Comparison of ENCODE assay signal across 1 cellular context in the genomic region with DNA sequence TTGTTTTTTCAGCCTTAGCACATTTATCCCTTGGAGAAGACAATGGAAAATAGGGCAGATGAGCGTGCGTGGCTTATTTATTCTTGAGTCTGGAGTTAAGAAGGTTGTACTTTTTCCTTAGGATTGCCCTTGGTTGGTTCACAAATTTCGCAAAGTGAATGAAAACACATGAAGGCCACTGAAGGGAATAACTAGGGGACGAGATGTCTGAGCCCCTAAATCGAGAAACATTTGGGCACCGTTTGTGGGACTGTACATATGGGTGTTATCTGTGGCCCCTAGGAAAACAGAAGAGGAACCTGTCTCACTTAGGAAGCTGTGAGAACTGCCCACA.
TF ChIP-seq lines count a peak whose summit lies in the region.

No MANE protein-coding gene starts in this region.

TF ChIP-seq in HepG2, 621 proteins besides CTCF, POLR2A, EP300 and RAD21 (continued from another document):
- TF ChIP-seq, protein P1, sequence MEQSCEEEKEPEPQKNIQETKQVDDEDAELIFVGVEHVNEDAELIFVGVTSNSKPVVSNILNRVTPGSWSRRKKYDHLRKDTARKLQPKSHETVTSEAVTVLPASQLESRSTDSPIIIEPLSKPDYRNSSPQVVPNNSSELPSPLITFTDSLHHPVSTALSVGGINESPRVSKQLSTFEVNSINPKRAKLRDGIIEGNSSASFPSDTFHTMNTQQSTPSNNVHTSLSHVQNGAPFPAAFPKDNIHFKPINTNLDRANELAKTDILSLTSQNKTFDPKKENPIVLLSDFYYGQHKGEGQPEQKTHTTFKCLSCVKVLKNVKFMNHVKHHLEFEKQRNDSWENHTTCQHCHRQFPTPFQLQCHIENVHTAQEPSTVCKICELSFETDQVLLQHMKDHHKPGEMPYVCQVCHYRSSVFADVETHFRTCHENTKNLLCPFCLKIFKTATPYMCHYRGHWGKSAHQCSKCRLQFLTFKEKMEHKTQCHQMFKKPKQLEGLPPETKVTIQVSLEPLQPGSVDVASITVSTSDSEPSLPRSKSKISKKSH (CRISPR knock-in tag; IDR thresholded peaks at IDR 0.05; ENCODE audit: borderline replicate concordance), result no peak
- TF ChIP-seq POGK (CRISPR knock-in tag; conservative IDR thresholded peaks at IDR 0.05), result peak; percentile 1; the same call in 1 of the 2 replicates
- TF ChIP-seq ZKSCAN1 (IDR thresholded peaks at IDR 0.05; ENCODE audit: low read length), result no peak
- no peak for TF ChIP-seq HOMEZ (CRISPR knock-in tag; IDR thresholded peaks at IDR 0.05; ENCODE audit: low read depth)
- peak; percentile 41; the same call in 1 of the 2 replicates for TF ChIP-seq MEIS2 (CRISPR knock-in tag; IDR thresholded peaks at IDR 0.05)
- TF ChIP-seq, protein P2, sequence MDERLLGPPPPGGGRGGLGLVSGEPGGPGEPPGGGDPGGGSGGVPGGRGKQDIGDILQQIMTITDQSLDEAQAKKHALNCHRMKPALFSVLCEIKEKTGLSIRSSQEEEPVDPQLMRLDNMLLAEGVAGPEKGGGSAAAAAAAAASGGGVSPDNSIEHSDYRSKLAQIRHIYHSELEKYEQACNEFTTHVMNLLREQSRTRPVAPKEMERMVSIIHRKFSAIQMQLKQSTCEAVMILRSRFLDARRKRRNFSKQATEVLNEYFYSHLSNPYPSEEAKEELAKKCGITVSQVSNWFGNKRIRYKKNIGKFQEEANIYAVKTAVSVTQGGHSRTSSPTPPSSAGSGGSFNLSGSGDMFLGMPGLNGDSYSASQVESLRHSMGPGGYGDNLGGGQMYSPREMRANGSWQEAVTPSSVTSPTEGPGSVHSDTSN (CRISPR knock-in tag; IDR thresholded peaks at IDR 0.05), result no peak
- TF ChIP-seq ZNF607 (CRISPR knock-in tag; IDR thresholded peaks at IDR 0.05; ENCODE audit: borderline replicate concordance), result no peak
- TF ChIP-seq ZBTB46 (CRISPR knock-in tag; IDR thresholded peaks at IDR 0.05; ENCODE audit: borderline replicate concordance), result 0 out of 2 replicates have a peak, but pooled peaks have one; percentile 71
- peak; percentile 56; the same call in 1 of the 2 replicates for TF ChIP-seq PHF20 (CRISPR knock-in tag; IDR thresholded peaks at IDR 0.05)
- TF ChIP-seq SPEN (CRISPR knock-in tag; IDR thresholded peaks at IDR 0.05; ENCODE audit: low read depth), result 0 out of 2 replicates have a peak, but pooled peaks have one; percentile 5
- TF ChIP-seq ZNF652 (CRISPR knock-in tag; IDR thresholded peaks at IDR 0.05; ENCODE audit: borderline replicate concordance, low read depth), result peak; percentile 7; the same call in 1 of the 2 replicates
- TF ChIP-seq ZNF737 (CRISPR knock-in tag; IDR thresholded peaks at IDR 0.05; ENCODE audit: borderline replicate concordance), result 0 out of 2 replicates have a peak, but pooled peaks have one; percentile 39
- TF ChIP-seq ELF1 (CRISPR knock-in tag; IDR thresholded peaks at IDR 0.05), result no peak
- TF ChIP-seq SOX13 (IDR thresholded peaks at IDR 0.05), result 0 out of 2 replicates have a peak, but pooled peaks have one; percentile 19
- TF ChIP-seq SOX13 (CRISPR knock-in tag; conservative IDR thresholded peaks at IDR 0.05 in 1 of 2, IDR thresholded peaks at IDR 0.05 in 1 of 2), result peak in 1 of 2 experiments; percentile 12; a peak in 1 of 4 replicates
- TF ChIP-seq GATA4 (IDR thresholded peaks at IDR 0.05; ENCODE audit: borderline replicate concordance, low read depth), result no peak
- TF ChIP-seq ZNF530 (CRISPR knock-in tag; IDR thresholded peaks at IDR 0.05; ENCODE audit: low read depth), result peak; percentile 68; the same call in 1 of the 2 replicates
- 0 out of 2 replicates have a peak, but pooled peaks have one; percentile 44 for TF ChIP-seq ZNF678 (CRISPR knock-in tag; IDR thresholded peaks at IDR 0.05)
- peak; percentile 26; the same call in 1 of the 2 replicates for TF ChIP-seq SNAI1 (CRISPR knock-in tag; IDR thresholded peaks at IDR 0.05; ENCODE audit: borderline replicate concordance)
- peak; percentile 61; the same call in 1 of the 2 replicates for TF ChIP-seq MEF2D (CRISPR knock-in tag; IDR thresholded peaks at IDR 0.05)
